Comparison of ENCODE assay signal across 18 cellular contexts in the genomic region with DNA sequence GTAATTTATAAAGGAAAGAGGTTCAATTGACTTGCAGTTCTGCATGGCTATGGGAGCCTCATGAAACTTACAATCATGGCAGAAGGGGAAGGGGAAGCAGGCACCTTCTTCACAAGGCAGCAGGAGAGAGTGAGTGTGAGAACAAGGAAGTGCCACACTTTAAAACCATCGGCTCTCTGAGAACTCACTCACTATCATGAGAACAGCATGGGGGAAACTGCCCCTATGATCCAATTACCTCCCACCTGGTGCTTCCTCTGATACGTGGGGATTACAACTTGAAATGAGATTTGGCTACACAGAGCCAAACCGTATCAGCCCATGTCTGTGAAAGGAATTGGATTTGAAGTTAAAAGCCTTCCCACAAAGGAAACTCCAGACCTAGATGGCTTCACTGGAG.
"Had no signal": no experiment of that assay in that cellular context is flagged by ENCODE, and none has a peak within 500 bp of the region (broad histone marks: within the 10 kb centered on the region; RNA-seq: fewer than 3 reads in every experiment).

No MANE protein-coding gene starts in this region.

- DNase-seq: activated CD4-positive, alpha-beta T cell treated with anti-CD3 and anti-CD28 coated beads, Interleukin-2, amount 10 ng/mL, durations not matched to agents 24 days and 14 days; activated CD4-positive, CD25-positive, alpha-beta regulatory T cell; activated naive CD4-positive, alpha-beta T cell; activated naive CD8-positive, alpha-beta T cell treated with anti-CD3 and anti-CD28 coated beads, Interleukin-2, amount 50 U/mL, for 24 hours; cortex of kidney; effector CD4-positive, alpha-beta T cell; esophagus squamous epithelium; left ventricle myocardium inferior; mesenchymal stem cell; stimulated activated CD4-positive, alpha-beta T cell treated with anti-CD3 and anti-CD28 coated beads, Interleukin-4, amount 100 ng/mL, for 24 hours; stimulated activated naive CD8-positive, alpha-beta T cell treated with anti-CD3 and anti-CD28 coated beads, Interleukin-15, Interleukin-2, amounts not matched to agents 100 U/mL and 50 U/mL, for 24 hours; transverse colon had no signal

- H3K27me3 ChIP-seq: esophagus squamous epithelium, hepatocyte, transverse colon, vagina had no signal

- H3K27ac ChIP-seq: esophagus squamous epithelium, hepatocyte, left ventricle myocardium inferior, prostate gland, skin epidermis, transverse colon, vagina had no signal

- H3K4me1 ChIP-seq: left ventricle myocardium inferior, prostate gland, transverse colon, vagina had no signal

- H3K4me3 ChIP-seq: esophagus squamous epithelium, hepatocyte, left ventricle myocardium inferior, prostate gland, skin epidermis, transverse colon, vagina had no signal

- H3K9me3 ChIP-seq: esophagus squamous epithelium, left ventricle myocardium inferior, prostate gland, transverse colon, vagina had no signal

- ATAC-seq: activated naive CD8-positive, alpha-beta T cell treated with anti-CD3 and anti-CD28 coated beads, Interleukin-2, amount 50 U/mL, for 24 hours; natural killer cell treated with Interleukin-12 subunit alpha and Interleukin-12 subunit beta and Interleukin-15 and Interleukin-18, amount 100 ng/mL, for 72 hours; right cardiac atrium; stimulated activated naive CD8-positive, alpha-beta T cell treated with anti-CD3 and anti-CD28 coated beads, Interleukin-15, Interleukin-2, amounts not matched to agents 100 U/mL and 50 U/mL, for 24 hours had no signal

- H3K36me3 ChIP-seq: esophagus squamous epithelium, left ventricle myocardium inferior, prostate gland, transverse colon, vagina had no signal
